Comparison of ENCODE assay signal across 8 cellular contexts in the genomic region with DNA sequence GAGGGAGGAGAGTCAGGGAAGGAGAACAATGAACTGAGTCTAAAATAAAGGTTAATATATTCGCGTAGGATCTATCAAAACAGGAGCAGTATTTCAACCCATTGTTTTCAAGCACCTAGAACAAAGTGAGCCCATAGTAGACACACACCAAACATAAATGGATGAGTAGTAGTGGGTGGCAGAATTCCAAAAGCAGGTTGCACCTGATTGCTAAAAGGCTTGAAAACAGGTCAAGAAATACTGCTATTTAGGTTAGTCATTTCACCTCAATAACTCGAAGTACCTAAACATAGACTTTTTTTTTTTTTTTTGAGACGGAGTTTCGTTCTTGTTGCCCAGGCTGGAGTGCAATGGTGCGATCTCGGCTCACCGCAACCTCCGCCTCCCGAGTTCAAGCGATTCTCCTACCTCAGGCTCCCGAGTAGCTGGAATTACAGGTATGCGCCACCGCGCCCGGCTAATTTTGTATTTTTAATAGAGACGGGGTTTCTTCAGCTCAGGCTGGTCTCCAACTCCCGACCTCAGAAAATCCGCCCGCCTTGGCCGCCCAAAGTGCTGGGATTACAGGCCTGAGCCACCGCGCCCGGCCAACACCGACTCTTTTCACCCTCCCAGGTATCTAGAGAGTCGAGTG. TPM values are rescaled to one million over a fixed set of nuclear protein-coding genes. Genes with fewer than 3 reads are reported as not detected.
A peak's percentile ranks its signal among the peaks of the same experiment; 100 is the strongest.
DNase-seq lines count a peak whose midpoint lies in the region; TF ChIP-seq lines count a peak whose summit lies in the region.

No MANE protein-coding gene starts in this region.

- H3K9ac ChIP-seq in fibroblast of lung (ENCODE audit: insufficient read depth, low read length): peak overlapping the region; percentile 9
- H3K9ac ChIP-seq in rectal smooth muscle tissue (ENCODE audit: low read length): peak overlapping the region; percentile 3

- peaks cover 38% of the 10 kb centered on the region for H3K79me2 ChIP-seq in fibroblast of lung (ENCODE audit: control insufficient read depth, insufficient read depth, low read length)

- H3K27ac ChIP-seq in fibroblast of lung (ENCODE audit: insufficient read depth, low read length) (no peak overlapping the region), rectal smooth muscle tissue (ENCODE audit: low read depth, low read length) (no peak overlapping the region)

- peak overlapping the region; percentile 99 for H2AFZ ChIP-seq in fibroblast of lung (ENCODE audit: low read length)

- H3K4me3 ChIP-seq in H7 (ENCODE audit: insufficient read depth, low read depth, low read length) (peak overlapping the region; percentile 85), fibroblast of lung (replicated peaks in 1 of 4; ENCODE audit: control extremely low read depth in 1 of 4, insufficient read depth in 1 of 4, low read depth in 3 of 4, low read length in 4 of 4) (peak overlapping the region; percentile 55 to 86 (median 82)), rectal smooth muscle tissue (ENCODE audit: low read length) (peak overlapping the region; percentile 78)

- no peaks in the 10 kb centered on the region for H3K36me3 ChIP-seq in H7 (replicated peaks; ENCODE audit: control insufficient read depth, insufficient read depth, low read length)
- H3K36me3 ChIP-seq in fibroblast of lung (ENCODE audit: control insufficient read depth, insufficient read depth, low read length): no peaks in the 10 kb centered on the region
- no peaks in the 10 kb centered on the region for H3K36me3 ChIP-seq in rectal smooth muscle tissue (ENCODE audit: control insufficient read depth, insufficient read depth, low read length)

- no peaks in the 10 kb centered on the region for H3K9me3 ChIP-seq in fibroblast of lung (ENCODE audit: control insufficient read depth, insufficient read depth, low read depth, low read length)

- H4K20me1 ChIP-seq in fibroblast of lung (ENCODE audit: control insufficient read depth, extremely low read depth, insufficient read depth, low read length): no peaks in the 10 kb centered on the region

- peaks cover 2% of the 10 kb centered on the region; the same call in 1 of the 2 replicates for H3K27me3 ChIP-seq in H7 (ENCODE audit: control insufficient read depth, insufficient read depth, low read length)
- H3K27me3 ChIP-seq in fibroblast of lung (ENCODE audit: control insufficient read depth, insufficient read depth, low read length): no peaks in the 10 kb centered on the region
- H3K27me3 ChIP-seq in rectal smooth muscle tissue (ENCODE audit: control insufficient read depth, insufficient read depth, low read length): no peaks in the 10 kb centered on the region

- peaks cover 4% of the 10 kb centered on the region for H3K4me1 ChIP-seq in fibroblast of lung (ENCODE audit: control insufficient read depth, extremely low read depth, insufficient read depth, low read length)
- H3K4me1 ChIP-seq in rectal smooth muscle tissue (ENCODE audit: control insufficient read depth, insufficient read depth, low read length): no peaks in the 10 kb centered on the region

- no peak for DNase-seq in H7
- DNase-seq in RPMI8226: peak; percentile 9
- DNase-seq in fibroblast of lung (ENCODE audit: low read depth in 2 of 2): no peak
- no peak for DNase-seq in NCI-H1694 treated with DMSO at 0.1 percent for 48 hours (lab: John Stamatoyannopoulos, UW)
- no peak for DNase-seq in NCI-H2196 (lab: John Stamatoyannopoulos, UW; ENCODE audit: unreplicated experiment)
- DNase-seq in activated naive CD4-positive, alpha-beta T cell treated with Interleukin-2 at 50 U/mL for 16 hours: no peak
- no peak for DNase-seq in KG1 (lab: John Stamatoyannopoulos, UW)

- H3K4me2 ChIP-seq in fibroblast of lung (ENCODE audit: extremely low read depth, insufficient read depth, low read length): peak overlapping the region; percentile 100

- TF ChIP-seq CTCF in fibroblast of lung (conservative IDR thresholded peaks at IDR 0.05 in 1 of 2, IDR thresholded peaks at IDR 0.05 in 1 of 2; ENCODE audit: low read depth in 1 of 2, low read length in 2 of 2): no peak

RNA-seq across cellular contexts. Expression of gene ABHD5, which starts 0.9 kb away (rescaled TPM):
- total RNA-seq in H7 (2014; rRNA removed; shearing (Covaris generic)): 21.8 and 24.5 TPM in 2 replicates
- 48.5 and 64.7 TPM in 2 replicates for total RNA-seq in fibroblast of lung
- 55.5 and 59.8 TPM in 2 replicates for polyA plus RNA-seq in fibroblast of lung
- 38.5 and 42.2 TPM in 2 replicates for polyA plus RNA-seq in fibroblast of lung (2012)
- 11.6 and 32.8 TPM in 2 replicates for polyA minus RNA-seq in fibroblast of lung (ENCODE audit: low replicate concordance)
